Comparison of ENCODE assay signal across 1 cellular context in genomic region chr11:77705195-77705876, GRCh38.
A peak's percentile ranks its signal among the peaks of the same experiment; 100 is the strongest.
TF ChIP-seq lines count a peak whose summit lies in the region.

No MANE protein-coding gene starts in this region.

TF ChIP-seq in K562, 482 proteins besides CTCF, POLR2A, EP300 and RAD21 (continued from another document and continues in another):
- TF ChIP-seq CGGBP1 (CRISPR knock-in tag; IDR thresholded peaks at IDR 0.05) (no peak), ARHGAP35 (IDR thresholded peaks at IDR 0.05; ENCODE audit: partially characterized antibody) (no peak), RBM25 (IDR thresholded peaks at IDR 0.05; ENCODE audit: low read depth, low read length, severe bottlenecking) (no peak), MBD2 (IDR thresholded peaks at IDR 0.05; ENCODE audit: borderline replicate concordance, low read depth) (no peak), CHD1 (IDR thresholded peaks at IDR 0.05; ENCODE audit: low read length) (no peak), SRSF9 (IDR thresholded peaks at IDR 0.05; ENCODE audit: borderline replicate concordance, low read depth, low read length) (no peak), NCOA2 (IDR thresholded peaks at IDR 0.05; ENCODE audit: partially characterized antibody in 2 of 2) (no peak), E2F8 (IDR thresholded peaks at IDR 0.05; ENCODE audit: low read depth, partially characterized antibody) (no peak), BDP1 (IDR thresholded peaks at IDR 0.05; ENCODE audit: insufficient read depth, insufficient read length) (no peak), COPS2 (conservative IDR thresholded peaks at IDR 0.05) (no peak), ZBTB12 (CRISPR knock-in tag; IDR thresholded peaks at IDR 0.05) (no peak), SREBF2 (CRISPR knock-in tag; IDR thresholded peaks at IDR 0.05) (no peak), CBFB (CRISPR knock-in tag; IDR thresholded peaks at IDR 0.05) (no peak), NR2C1 (IDR thresholded peaks at IDR 0.05) (0 out of 2 replicates have a peak, but pooled peaks have one; percentile 30), NR2C1 (tag; IDR thresholded peaks at IDR 0.05) (peak; percentile 56), MXI1 (IDR thresholded peaks at IDR 0.05; ENCODE audit: low read depth, low read length) (no peak), ELF2 (CRISPR knock-in tag; IDR thresholded peaks at IDR 0.05) (no peak), NFYB (IDR thresholded peaks at IDR 0.05; ENCODE audit: extremely low read depth, insufficient read length) (peak; percentile 79), ZNF551 (CRISPR knock-in tag; IDR thresholded peaks at IDR 0.05) (no peak), ZNF143 (CRISPR knock-in tag; IDR thresholded peaks at IDR 0.05) (no peak), FIP1L1 (IDR thresholded peaks at IDR 0.05; ENCODE audit: low read depth, low read length, poor library complexity, severe bottlenecking) (no peak), FOXP4 (CRISPR knock-in tag; IDR thresholded peaks at IDR 0.05; ENCODE audit: borderline replicate concordance) (no peak), PHTF2 (CRISPR knock-in tag; IDR thresholded peaks at IDR 0.05) (no peak), TBL1XR1 (IDR thresholded peaks at IDR 0.05; ENCODE audit: low read length in 2 of 2) (no peak), RUNX1 (IDR thresholded peaks at IDR 0.05; ENCODE audit: low read depth) (no peak), GATA2 (CRISPR knock-in tag; IDR thresholded peaks at IDR 0.05) (no peak), ZNF165 (CRISPR knock-in tag; IDR thresholded peaks at IDR 0.05; ENCODE audit: borderline replicate concordance) (no peak), CHCHD3 (CRISPR knock-in tag; IDR thresholded peaks at IDR 0.05) (no peak), ZBTB34 (CRISPR knock-in tag; IDR thresholded peaks at IDR 0.05) (no peak), ZNF140 (CRISPR knock-in tag; IDR thresholded peaks at IDR 0.05) (no peak), ZNF639 (CRISPR knock-in tag; conservative IDR thresholded peaks at IDR 0.05 in 1 of 2, IDR thresholded peaks at IDR 0.05 in 1 of 2) (no peak), ERF (CRISPR knock-in tag; IDR thresholded peaks at IDR 0.05) (no peak), MLX (CRISPR knock-in tag; conservative IDR thresholded peaks at IDR 0.05) (no peak), LEF1 (IDR thresholded peaks at IDR 0.05) (no peak), ETV6 (IDR thresholded peaks at IDR 0.05; ENCODE audit: borderline replicate concordance in 1 of 2, low read depth in 2 of 2, low read length in 1 of 2) (no peak), ETV6 (CRISPR knock-in tag; IDR thresholded peaks at IDR 0.05; ENCODE audit: borderline replicate concordance) (no peak), HDAC1 (IDR thresholded peaks at IDR 0.05) (0 out of 4 replicates have a peak, but pooled peaks of 1 of the 2 experiments have one; percentile 14), HMGN3 (IDR thresholded peaks at IDR 0.05; ENCODE audit: borderline replicate concordance, extremely low read depth, insufficient read length, low read depth, low read length) (no peak), CHAMP1 (IDR thresholded peaks at IDR 0.05) (0 out of 2 replicates have a peak, but pooled peaks have one; percentile 41), MTF1 (CRISPR knock-in tag; IDR thresholded peaks at IDR 0.05; ENCODE audit: borderline replicate concordance) (no peak), KAT8 (IDR thresholded peaks at IDR 0.05; ENCODE audit: low read depth) (no peak), ZNF778 (CRISPR knock-in tag; IDR thresholded peaks at IDR 0.05) (no peak), ZNF436 (CRISPR knock-in tag; IDR thresholded peaks at IDR 0.05) (no peak), USF2 (CRISPR knock-in tag; IDR thresholded peaks at IDR 0.05) (peak; percentile 87), UBTF (IDR thresholded peaks at IDR 0.05; ENCODE audit: borderline replicate concordance in 1 of 2, low read depth in 2 of 2, low read length in 2 of 2) (no peak), NFIC (IDR thresholded peaks at IDR 0.05) (no peak), L3MBTL2 (IDR thresholded peaks at IDR 0.05) (no peak), TGIF2 (CRISPR knock-in tag; IDR thresholded peaks at IDR 0.05) (no peak), ATF6 (CRISPR knock-in tag; IDR thresholded peaks at IDR 0.05) (no peak), NFXL1 (CRISPR knock-in tag; IDR thresholded peaks at IDR 0.05) (no peak), RHOXF2B (CRISPR knock-in tag; conservative IDR thresholded peaks at IDR 0.05) (no peak), HDAC8 (tag; IDR thresholded peaks at IDR 0.05) (no peak), PHF20 (IDR thresholded peaks at IDR 0.05; ENCODE audit: partially characterized antibody) (no peak), ZC3H11A (IDR thresholded peaks at IDR 0.05; ENCODE audit: low read depth, low read length) (no peak), ZNF583 (CRISPR knock-in tag; IDR thresholded peaks at IDR 0.05) (no peak), MECOM (CRISPR knock-in tag; IDR thresholded peaks at IDR 0.05) (no peak)
